In genomic region chr7:56051339-56052191, GRCh38 we compare ENCODE assay signal across 8 cellular contexts. TPM values are rescaled to one million over a fixed set of nuclear protein-coding genes. Genes with fewer than 3 reads are reported as not detected.
DNase-seq lines count a peak whose midpoint lies in the region; ATAC-seq, FAIRE-seq and TF ChIP-seq lines count a peak whose summit lies in the region.

CCT6A (plus strand) TSS chr7:56051765; CDS start chr7:56051849, 84 bp downstream.
PSPH (minus strand) TSS chr7:56051444; CDS start chr7:56021212, 30,232 bp downstream.

- H3K27ac ChIP-seq in HepG2 (ENCODE audit: extremely low read length, insufficient read depth, low read length): peak within 1 kb of the TSS; percentile 87

- peak within 1 kb of the TSS; percentile 97 for H3K4me3 Mint-ChIP-seq in dendritic cell treated with granulocyte-macrophage colony-stimulating factor and Interleukin-4, amounts not matched to agents 40 ng/mL and 50 ng/mL, for 4 days

- peaks cover 53% of the 10 kb centered on the region for H3K36me3 Mint-ChIP-seq in dendritic cell treated with granulocyte-macrophage colony-stimulating factor and Interleukin-4, amounts not matched to agents 40 ng/mL and 50 ng/mL, for 4 days (ENCODE audit: low read depth)

- H3K27me3 Mint-ChIP-seq in dendritic cell treated with granulocyte-macrophage colony-stimulating factor and Interleukin-4, amounts not matched to agents 40 ng/mL and 50 ng/mL, for 4 days: no peaks in the 10 kb centered on the region

- no peaks in the 10 kb centered on the region for H3K9me3 Mint-ChIP-seq in dendritic cell treated with granulocyte-macrophage colony-stimulating factor and Interleukin-4, amounts not matched to agents 40 ng/mL and 50 ng/mL, for 4 days

- H3K36me3 ChIP-seq in HepG2 (replicated peaks in 1 of 2; ENCODE audit: control insufficient read depth in 1 of 2, insufficient read depth in 2 of 2, low read length in 2 of 2): peaks cover 2 to 27% of the 10 kb centered on the region in 2 experiments; a peak in 4 of 5 replicates

- peaks cover 79% of the 10 kb centered on the region for H3K4me1 ChIP-seq in HepG2 (ENCODE audit: insufficient read depth, low read length)

- intact Hi-C loops in dendritic cell treated with granulocyte-macrophage colony-stimulating factor and Interleukin-4, amounts not matched to agents 40 ng/mL and 50 ng/mL, for 4 days (cut with micrococcal nuclease): loop anchor here (1.0 to 2.0 kb wide), 2 partner anchors 13 to 101 kb away; partner anchors contain the start of genes MRPS17 and SUMF2
- intact Hi-C loops in HepG2 (cut with micrococcal nuclease; ENCODE audit: unreplicated experiment): loop anchor here (1.0 kb wide), 2 partner anchors 11 to 17 kb away; no protein-coding TSS in a partner anchor

- peak; percentile 8; the same call in 1 of the 2 replicates for TF ChIP-seq CTCF in HepG2 (CRISPR knock-in tag; IDR thresholded peaks at IDR 0.05)

- FAIRE-seq in HepG2 (lab: Jason Lieb, UNC): peak; percentile 76

- BruUV-seq in HepG2 (replicated peaks; lab: Mats Ljungman, UMichigan): no TSS peak

- H3K79me2 ChIP-seq in HepG2 (ENCODE audit: insufficient read depth, low read length): peaks cover 60% of the 10 kb centered on the region

- POLR2A ChIA-PET in HepG2 (lab: Yijun Ruan, JAX): interaction anchor here (0.7 to 4.1 kb wide), 22 partner anchors 8 to 863 kb away, joined by 3 to 144 read pairs (median 6); partner anchors contain the start of genes CHCHD2, NIPSNAP2 and SUMF2

- H3K27me3 ChIP-seq in HepG2 (ENCODE audit: control insufficient read depth in 1 of 2, insufficient read depth in 2 of 2, low read length in 2 of 2): no peaks in the 10 kb centered on the region; a peak in 1 of 5 replicates

- in situ Hi-C loops in HepG2 (cut with HindIII; ENCODE audit: extremely low pct_ligation_motif_present, low pct_unique_long_range_greater_than_20kb): no loop called here

- no peaks in the 10 kb centered on the region; the same call in none of the 2 replicates for H4K20me1 ChIP-seq in HepG2 (ENCODE audit: insufficient read depth, low read length)

- no peak; the same call in 1 of the 2 replicates for TF ChIP-seq RAD21 in HepG2 (CRISPR knock-in tag; IDR thresholded peaks at IDR 0.05)

- ATAC-seq in GM19372 (IDR thresholded peaks at IDR 0.05; ENCODE audit: low read depth, unreplicated experiment) (peak; percentile 96), HG03558 (IDR thresholded peaks at IDR 0.05; ENCODE audit: extremely low read depth, unreplicated experiment) (peak; percentile 75), HepG2 (peak; percentile 94)

- H3K27ac Mint-ChIP-seq in dendritic cell treated with granulocyte-macrophage colony-stimulating factor and Interleukin-4, amounts not matched to agents 40 ng/mL and 50 ng/mL, for 4 days: peak within 1 kb of the TSS; percentile 94

- H2AFZ ChIP-seq in HepG2 (ENCODE audit: low read length): no peak within 1 kb of the TSS

- 1% methylated on average over 14 of the region's 97 CpGs for WGBS in HepG2 (ENCODE audit: low lambda C conversion rate)

- TF ChIP-seq EP300 in HepG2 (IDR thresholded peaks at IDR 0.05; ENCODE audit: low read depth in 2 of 2, low read length in 2 of 2): peak in 1 of 2 experiments; percentile 12; a peak in 1 of 4 replicates
- peak; percentile 49; the same call in 1 of the 2 replicates for TF ChIP-seq EP300 in HepG2 (CRISPR knock-in tag; IDR thresholded peaks at IDR 0.05; ENCODE audit: borderline replicate concordance)

- TF ChIP-seq POLR2A in HepG2 (IDR thresholded peaks at IDR 0.05; ENCODE audit: insufficient read depth in 1 of 2, low read depth in 2 of 2, low read length in 2 of 2): peak; percentile 80

- H3K9ac ChIP-seq in HepG2 (ENCODE audit: insufficient read depth, low read depth, low read length): peak within 1 kb of the TSS; percentile 92

- peak within 1 kb of the TSS; percentile 78 for H3K4me2 ChIP-seq in HepG2 (ENCODE audit: low read depth, low read length)

- DNase-seq in C1 segment of cervical spinal cord (lab: John Stamatoyannopoulos, UW): peak; percentile 78 to 99 (median 96)
- peak; percentile 92 for DNase-seq in NCI-H748 treated with DMSO at 0.1 percent for 48 hours (lab: John Stamatoyannopoulos, UW)
- DNase-seq in activated CD4-positive, alpha-beta T cell treated with anti-CD3 and anti-CD28 coated beads, Interleukin-2, amount 50 U/mL, for 24 hours (ENCODE audit: low read depth in 1 of 2, low spot score in 1 of 2): peak; percentile 78 to 94
- DNase-seq in HepG2 (ENCODE audit: low spot score): peak; percentile 96
- peak; percentile 94 for DNase-seq in stimulated activated CD4-positive, alpha-beta T cell treated with anti-CD3 and anti-CD28 coated beads, Interleukin-4, amount 100 ng/mL, for 1 hour

- peak within 1 kb of the TSS; percentile 81 to 98 (median 91) for H3K4me3 ChIP-seq in HepG2 (replicated peaks in 1 of 3; ENCODE audit: insufficient read depth in 1 of 3, low read depth in 2 of 3, low read length in 3 of 3)

- CTCF ChIA-PET in HepG2 (lab: Yijun Ruan, JAX; ENCODE audit: low intra/inter-chr PET ratio, low total read pairs): no interaction called here

- no peaks in the 10 kb centered on the region for H3K9me3 ChIP-seq in HepG2 (ENCODE audit: low read length)

- H3K4me1 Mint-ChIP-seq in dendritic cell treated with granulocyte-macrophage colony-stimulating factor and Interleukin-4, amounts not matched to agents 40 ng/mL and 50 ng/mL, for 4 days (ENCODE audit: low read depth): peaks cover 6% of the 10 kb centered on the region

RNA-seq across cellular contexts. Expression of gene CCT6A, which starts in this region (rescaled TPM):
- total RNA-seq in HepG2 (2016; rRNA removed; fragmentation: Illumina TruSeq; extraction: Trizol): 292 and 425 TPM in 2 replicates
- total RNA-seq in HepG2 (2016; cell fraction: cytosol; rRNA removed; fragmentation: Illumina TruSeq; extraction: Trizol; ENCODE audit: low read depth): 46.3 and 52.8 TPM in 2 replicates
- 297 and 437 TPM in 2 replicates for total RNA-seq in HepG2 (2016; cell fraction: insoluble cytoplasmic fraction; rRNA removed; fragmentation: Illumina TruSeq; extraction: Trizol)
- 96.3 and 109 TPM in 2 replicates for total RNA-seq in HepG2 (2016; cell fraction: membrane; rRNA removed; fragmentation: Illumina TruSeq; extraction: Trizol)
- total RNA-seq in HepG2 (2016; cell fraction: nucleus; rRNA removed; fragmentation: Illumina TruSeq; extraction: Trizol): 167 and 182 TPM in 2 replicates
- polyA plus RNA-seq in HepG2 (2011; rRNA removed): 135 and 219 TPM in 2 replicates
- polyA plus RNA-seq in HepG2 (2011; cell fraction: cytosol; rRNA removed): 87.9 and 139 TPM in 2 replicates
- 80.9 and 81.9 TPM in 2 replicates for polyA plus RNA-seq in HepG2 (2011; cell fraction: nucleus; rRNA removed)
- 147 and 167 TPM in 2 replicates for polyA plus RNA-seq in HepG2 (2012)
- 29.1 and 31.6 TPM in 2 replicates for polyA plus RNA-seq in HepG2 (2016; cell fraction: cytosol; fragmentation: Illumina TruSeq; extraction: Trizol; ENCODE audit: low read depth)
- polyA plus RNA-seq in HepG2 (2016; cell fraction: insoluble cytoplasmic fraction; fragmentation: Illumina TruSeq; extraction: Trizol; ENCODE audit: low read depth): 455 and 526 TPM in 2 replicates
- polyA plus RNA-seq in HepG2 (2016; cell fraction: membrane; fragmentation: Illumina TruSeq; extraction: Trizol; ENCODE audit: low read depth): 69.4 and 72.1 TPM in 2 replicates
- polyA plus RNA-seq in HepG2 (2016; cell fraction: nucleus; fragmentation: Illumina TruSeq; extraction: Trizol; ENCODE audit: insufficient read depth, low read depth): 371 TPM in 2 replicates
- polyA minus RNA-seq in HepG2 (2011; rRNA and poly(A)+ RNA removed; ENCODE audit: low replicate concordance): 62.3 and 243 TPM in 2 replicates
- polyA minus RNA-seq in HepG2 (2011; cell fraction: cytosol; rRNA and poly(A)+ RNA removed): 72.5 and 82.6 TPM in 2 replicates
- polyA minus RNA-seq in HepG2 (2011; cell fraction: nucleus; rRNA and poly(A)+ RNA removed): 101 and 127 TPM in 2 replicates

RNA-seq across cellular contexts. Expression of gene PSPH, which starts in this region (rescaled TPM):
- 124 and 175 TPM in 2 replicates for total RNA-seq in HepG2 (2016; rRNA removed; fragmentation: Illumina TruSeq; extraction: Trizol)
- total RNA-seq in HepG2 (2016; cell fraction: cytosol; rRNA removed; fragmentation: Illumina TruSeq; extraction: Trizol; ENCODE audit: low read depth): 25.3 and 32.9 TPM in 2 replicates
- 124 and 200 TPM in 2 replicates for total RNA-seq in HepG2 (2016; cell fraction: insoluble cytoplasmic fraction; rRNA removed; fragmentation: Illumina TruSeq; extraction: Trizol)
- 65.6 and 67.9 TPM in 2 replicates for total RNA-seq in HepG2 (2016; cell fraction: membrane; rRNA removed; fragmentation: Illumina TruSeq; extraction: Trizol)
- 54.9 and 62.4 TPM in 2 replicates for total RNA-seq in HepG2 (2016; cell fraction: nucleus; rRNA removed; fragmentation: Illumina TruSeq; extraction: Trizol)
- polyA plus RNA-seq in HepG2 (2011; rRNA removed): 85.5 and 85.8 TPM in 2 replicates
- 97.1 and 104 TPM in 2 replicates for polyA plus RNA-seq in HepG2 (2011; cell fraction: cytosol; rRNA removed)
- 23.5 and 32.4 TPM in 2 replicates for polyA plus RNA-seq in HepG2 (2011; cell fraction: nucleus; rRNA removed)
- 63.4 and 77.8 TPM in 2 replicates for polyA plus RNA-seq in HepG2 (2012)
- polyA plus RNA-seq in HepG2 (2016; cell fraction: cytosol; fragmentation: Illumina TruSeq; extraction: Trizol; ENCODE audit: low read depth): 24.3 and 28.7 TPM in 2 replicates
- polyA plus RNA-seq in HepG2 (2016; cell fraction: insoluble cytoplasmic fraction; fragmentation: Illumina TruSeq; extraction: Trizol; ENCODE audit: low read depth): 138 and 145 TPM in 2 replicates
- polyA plus RNA-seq in HepG2 (2016; cell fraction: membrane; fragmentation: Illumina TruSeq; extraction: Trizol; ENCODE audit: low read depth): 40.5 and 43.9 TPM in 2 replicates
- polyA plus RNA-seq in HepG2 (2016; cell fraction: nucleus; fragmentation: Illumina TruSeq; extraction: Trizol; ENCODE audit: insufficient read depth, low read depth): 58.7 and 60.7 TPM in 2 replicates
- polyA minus RNA-seq in HepG2 (2011; rRNA and poly(A)+ RNA removed; ENCODE audit: low replicate concordance): 48.6 and 65.8 TPM in 2 replicates
- polyA minus RNA-seq in HepG2 (2011; cell fraction: cytosol; rRNA and poly(A)+ RNA removed): 59.8 and 64.2 TPM in 2 replicates
- 40.7 and 55.8 TPM in 2 replicates for polyA minus RNA-seq in HepG2 (2011; cell fraction: nucleus; rRNA and poly(A)+ RNA removed)

Comparison
In these comparisons a context has a peak if more than half of its experiments do, and no peak if none do; other contexts are left out.
1. Peak in every context shown above with its lines: DNase-seq, ATAC-seq, H3K4me3 ChIP-seq and H3K27ac ChIP-seq.